In the genomic region with DNA sequence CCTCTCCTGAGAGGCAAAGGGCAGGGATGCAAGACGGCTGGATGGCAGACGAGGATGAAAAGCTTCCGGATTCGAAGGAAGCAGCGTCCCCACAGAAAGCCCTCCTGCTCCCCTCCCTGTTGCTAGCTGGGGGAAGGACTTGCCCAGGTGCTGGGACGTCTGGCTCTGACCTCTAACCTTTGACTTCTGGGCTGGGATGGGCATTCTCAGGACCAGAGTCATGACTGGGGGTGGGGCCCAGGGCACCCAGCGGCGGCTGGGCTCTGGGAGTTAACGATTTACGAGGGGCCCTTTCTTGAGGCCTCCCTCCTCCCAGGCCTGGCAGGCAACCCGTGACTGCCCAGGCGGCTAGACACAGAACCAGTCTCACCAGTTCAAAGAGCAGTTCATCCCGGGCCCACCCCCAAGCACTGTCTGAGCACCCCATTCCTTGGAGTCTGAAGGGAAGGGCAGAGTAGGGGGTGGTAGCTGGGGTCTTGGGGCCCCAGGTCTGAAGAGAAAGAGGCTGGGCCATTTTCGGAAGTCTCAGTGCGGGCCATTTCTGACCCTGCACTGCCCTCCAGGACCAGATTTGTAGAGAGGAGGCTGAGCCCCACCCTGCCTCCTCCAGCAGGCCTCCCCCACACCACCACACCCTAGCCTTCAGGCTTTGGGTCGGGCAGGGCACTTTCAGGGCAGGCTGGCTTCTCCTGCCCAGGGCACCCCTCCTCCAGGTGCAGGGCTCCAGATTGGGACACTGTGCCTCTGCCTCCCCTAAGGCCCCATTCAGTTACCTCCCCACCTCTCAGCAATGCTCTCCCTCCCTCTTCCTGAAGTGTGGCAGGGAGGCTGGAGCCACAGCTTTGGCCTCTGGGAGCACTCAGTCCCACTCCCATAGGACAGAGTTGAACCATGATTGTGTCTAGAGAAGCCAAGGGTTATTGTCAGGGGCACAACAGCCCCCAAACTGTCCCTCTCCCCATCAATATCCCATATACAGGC, we compare ENCODE assay signal across 1 cellular context.
TF ChIP-seq lines count a peak whose summit lies in the region.

No MANE protein-coding gene starts in this region.

TF ChIP-seq in HepG2, 621 proteins besides CTCF, POLR2A, EP300 and RAD21 (continued from another document and continues in another):
- TF ChIP-seq, protein P1, sequence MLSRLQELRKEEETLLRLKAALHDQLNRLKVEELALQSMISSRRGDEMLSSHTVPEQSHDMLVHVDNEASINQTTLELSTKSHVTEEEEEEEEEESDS (CRISPR knock-in tag; IDR thresholded peaks at IDR 0.05; ENCODE audit: borderline replicate concordance), result no peak
- peak; percentile 98 for TF ChIP-seq NR2C2 (CRISPR knock-in tag; IDR thresholded peaks at IDR 0.05; ENCODE audit: borderline replicate concordance)
- TF ChIP-seq, protein P2, sequence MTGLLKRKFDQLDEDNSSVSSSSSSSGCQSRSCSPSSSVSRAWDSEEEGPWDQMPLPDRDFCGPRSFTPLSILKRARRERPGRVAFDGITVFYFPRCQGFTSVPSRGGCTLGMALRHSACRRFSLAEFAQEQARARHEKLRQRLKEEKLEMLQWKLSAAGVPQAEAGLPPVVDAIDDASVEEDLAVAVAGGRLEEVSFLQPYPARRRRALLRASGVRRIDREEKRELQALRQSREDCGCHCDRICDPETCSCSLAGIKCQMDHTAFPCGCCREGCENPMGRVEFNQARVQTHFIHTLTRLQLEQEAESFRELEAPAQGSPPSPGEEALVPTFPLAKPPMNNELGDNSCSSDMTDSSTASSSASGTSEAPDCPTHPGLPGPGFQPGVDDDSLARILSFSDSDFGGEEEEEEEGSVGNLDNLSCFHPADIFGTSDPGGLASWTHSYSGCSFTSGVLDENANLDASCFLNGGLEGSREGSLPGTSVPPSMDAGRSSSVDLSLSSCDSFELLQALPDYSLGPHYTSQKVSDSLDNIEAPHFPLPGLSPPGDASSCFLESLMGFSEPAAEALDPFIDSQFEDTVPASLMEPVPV (CRISPR knock-in tag; IDR thresholded peaks at IDR 0.05), result no peak
- TF ChIP-seq, protein P3, sequence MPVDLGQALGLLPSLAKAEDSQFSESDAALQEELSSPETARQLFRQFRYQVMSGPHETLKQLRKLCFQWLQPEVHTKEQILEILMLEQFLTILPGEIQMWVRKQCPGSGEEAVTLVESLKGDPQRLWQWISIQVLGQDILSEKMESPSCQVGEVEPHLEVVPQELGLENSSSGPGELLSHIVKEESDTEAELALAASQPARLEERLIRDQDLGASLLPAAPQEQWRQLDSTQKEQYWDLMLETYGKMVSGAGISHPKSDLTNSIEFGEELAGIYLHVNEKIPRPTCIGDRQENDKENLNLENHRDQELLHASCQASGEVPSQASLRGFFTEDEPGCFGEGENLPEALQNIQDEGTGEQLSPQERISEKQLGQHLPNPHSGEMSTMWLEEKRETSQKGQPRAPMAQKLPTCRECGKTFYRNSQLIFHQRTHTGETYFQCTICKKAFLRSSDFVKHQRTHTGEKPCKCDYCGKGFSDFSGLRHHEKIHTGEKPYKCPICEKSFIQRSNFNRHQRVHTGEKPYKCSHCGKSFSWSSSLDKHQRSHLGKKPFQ (CRISPR knock-in tag; IDR thresholded peaks at IDR 0.05; ENCODE audit: insufficient replicate concordance), result peak; percentile 45
- TF ChIP-seq ZNF672 (CRISPR knock-in tag; IDR thresholded peaks at IDR 0.05), result no peak
- TF ChIP-seq, protein P4, sequence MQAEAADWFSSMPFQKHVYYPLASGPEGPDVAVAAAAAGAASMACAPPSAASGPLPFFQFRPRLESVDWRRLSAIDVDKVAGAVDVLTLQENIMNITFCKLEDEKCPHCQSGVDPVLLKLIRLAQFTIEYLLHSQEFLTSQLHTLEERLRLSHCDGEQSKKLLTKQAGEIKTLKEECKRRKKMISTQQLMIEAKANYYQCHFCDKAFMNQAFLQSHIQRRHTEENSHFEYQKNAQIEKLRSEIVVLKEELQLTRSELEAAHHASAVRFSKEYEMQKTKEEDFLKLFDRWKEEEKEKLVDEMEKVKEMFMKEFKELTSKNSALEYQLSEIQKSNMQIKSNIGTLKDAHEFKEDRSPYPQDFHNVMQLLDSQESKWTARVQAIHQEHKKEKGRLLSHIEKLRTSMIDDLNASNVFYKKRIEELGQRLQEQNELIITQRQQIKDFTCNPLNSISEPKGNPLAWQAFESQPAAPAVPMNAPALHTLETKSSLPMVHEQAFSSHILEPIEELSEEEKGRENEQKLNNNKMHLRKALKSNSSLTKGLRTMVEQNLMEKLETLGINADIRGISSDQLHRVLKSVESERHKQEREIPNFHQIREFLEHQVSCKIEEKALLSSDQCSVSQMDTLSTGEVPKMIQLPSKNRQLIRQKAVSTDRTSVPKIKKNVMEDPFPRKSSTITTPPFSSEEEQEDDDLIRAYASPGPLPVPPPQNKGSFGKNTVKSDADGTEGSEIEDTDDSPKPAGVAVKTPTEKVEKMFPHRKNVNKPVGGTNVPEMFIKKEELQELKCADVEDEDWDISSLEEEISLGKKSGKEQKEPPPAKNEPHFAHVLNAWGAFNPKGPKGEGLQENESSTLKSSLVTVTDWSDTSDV (CRISPR knock-in tag; IDR thresholded peaks at IDR 0.05), result no peak
- no peak for TF ChIP-seq NFE2L2 (IDR thresholded peaks at IDR 0.05; ENCODE audit: low read length)
- peak; percentile 75; the same call in 1 of the 2 replicates for TF ChIP-seq TOPORS (CRISPR knock-in tag; IDR thresholded peaks at IDR 0.05)
- TF ChIP-seq FOXA3 (CRISPR knock-in tag; IDR thresholded peaks at IDR 0.05), result peak; percentile 45; the same call in 1 of the 2 replicates
- peak; percentile 62; the same call in 1 of the 2 replicates for TF ChIP-seq NCOR1 (IDR thresholded peaks at IDR 0.05; ENCODE audit: borderline replicate concordance, low read length)
- no peak for TF ChIP-seq ZNF549 (CRISPR knock-in tag; IDR thresholded peaks at IDR 0.05)
- TF ChIP-seq, protein P5, sequence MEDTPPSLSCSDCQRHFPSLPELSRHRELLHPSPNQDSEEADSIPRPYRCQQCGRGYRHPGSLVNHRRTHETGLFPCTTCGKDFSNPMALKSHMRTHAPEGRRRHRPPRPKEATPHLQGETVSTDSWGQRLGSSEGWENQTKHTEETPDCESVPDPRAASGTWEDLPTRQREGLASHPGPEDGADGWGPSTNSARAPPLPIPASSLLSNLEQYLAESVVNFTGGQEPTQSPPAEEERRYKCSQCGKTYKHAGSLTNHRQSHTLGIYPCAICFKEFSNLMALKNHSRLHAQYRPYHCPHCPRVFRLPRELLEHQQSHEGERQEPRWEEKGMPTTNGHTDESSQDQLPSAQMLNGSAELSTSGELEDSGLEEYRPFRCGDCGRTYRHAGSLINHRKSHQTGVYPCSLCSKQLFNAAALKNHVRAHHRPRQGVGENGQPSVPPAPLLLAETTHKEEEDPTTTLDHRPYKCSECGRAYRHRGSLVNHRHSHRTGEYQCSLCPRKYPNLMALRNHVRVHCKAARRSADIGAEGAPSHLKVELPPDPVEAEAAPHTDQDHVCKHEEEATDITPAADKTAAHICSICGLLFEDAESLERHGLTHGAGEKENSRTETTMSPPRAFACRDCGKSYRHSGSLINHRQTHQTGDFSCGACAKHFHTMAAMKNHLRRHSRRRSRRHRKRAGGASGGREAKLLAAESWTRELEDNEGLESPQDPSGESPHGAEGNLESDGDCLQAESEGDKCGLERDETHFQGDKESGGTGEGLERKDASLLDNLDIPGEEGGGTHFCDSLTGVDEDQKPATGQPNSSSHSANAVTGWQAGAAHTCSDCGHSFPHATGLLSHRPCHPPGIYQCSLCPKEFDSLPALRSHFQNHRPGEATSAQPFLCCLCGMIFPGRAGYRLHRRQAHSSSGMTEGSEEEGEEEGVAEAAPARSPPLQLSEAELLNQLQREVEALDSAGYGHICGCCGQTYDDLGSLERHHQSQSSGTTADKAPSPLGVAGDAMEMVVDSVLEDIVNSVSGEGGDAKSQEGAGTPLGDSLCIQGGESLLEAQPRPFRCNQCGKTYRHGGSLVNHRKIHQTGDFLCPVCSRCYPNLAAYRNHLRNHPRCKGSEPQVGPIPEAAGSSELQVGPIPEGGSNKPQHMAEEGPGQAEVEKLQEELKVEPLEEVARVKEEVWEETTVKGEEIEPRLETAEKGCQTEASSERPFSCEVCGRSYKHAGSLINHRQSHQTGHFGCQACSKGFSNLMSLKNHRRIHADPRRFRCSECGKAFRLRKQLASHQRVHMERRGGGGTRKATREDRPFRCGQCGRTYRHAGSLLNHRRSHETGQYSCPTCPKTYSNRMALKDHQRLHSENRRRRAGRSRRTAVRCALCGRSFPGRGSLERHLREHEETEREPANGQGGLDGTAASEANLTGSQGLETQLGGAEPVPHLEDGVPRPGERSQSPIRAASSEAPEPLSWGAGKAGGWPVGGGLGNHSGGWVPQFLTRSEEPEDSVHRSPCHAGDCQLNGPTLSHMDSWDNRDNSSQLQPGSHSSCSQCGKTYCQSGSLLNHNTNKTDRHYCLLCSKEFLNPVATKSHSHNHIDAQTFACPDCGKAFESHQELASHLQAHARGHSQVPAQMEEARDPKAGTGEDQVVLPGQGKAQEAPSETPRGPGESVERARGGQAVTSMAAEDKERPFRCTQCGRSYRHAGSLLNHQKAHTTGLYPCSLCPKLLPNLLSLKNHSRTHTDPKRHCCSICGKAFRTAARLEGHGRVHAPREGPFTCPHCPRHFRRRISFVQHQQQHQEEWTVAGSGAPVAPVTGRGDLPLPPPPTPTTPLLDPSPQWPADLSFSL (CRISPR knock-in tag; IDR thresholded peaks at IDR 0.05), result 0 out of 2 replicates have a peak, but pooled peaks have one; percentile 46
- TF ChIP-seq GATAD2A (CRISPR knock-in tag; IDR thresholded peaks at IDR 0.05), result peak; percentile 90
- no peak for TF ChIP-seq PHF5A (CRISPR knock-in tag; IDR thresholded peaks at IDR 0.05; ENCODE audit: low read depth, unreplicated experiment)
- TF ChIP-seq ZNF660 (CRISPR knock-in tag; IDR thresholded peaks at IDR 0.05; ENCODE audit: borderline replicate concordance, low read depth), result no peak
- TF ChIP-seq ZNF652 (CRISPR knock-in tag; IDR thresholded peaks at IDR 0.05; ENCODE audit: borderline replicate concordance, low read depth), result peak; percentile 52; the same call in 1 of the 2 replicates
- TF ChIP-seq TBX2 (CRISPR knock-in tag; IDR thresholded peaks at IDR 0.05; ENCODE audit: borderline replicate concordance), result peak; percentile 76
- no peak for TF ChIP-seq SRSF9 (IDR thresholded peaks at IDR 0.05; ENCODE audit: borderline replicate concordance, insufficient read depth, low read depth, low read length, poor library complexity, severe bottlenecking)
- TF ChIP-seq ZFP36 (IDR thresholded peaks at IDR 0.05; ENCODE audit: borderline replicate concordance, low read depth, low read length, partially characterized antibody), result no peak
- TF ChIP-seq, protein P6, sequence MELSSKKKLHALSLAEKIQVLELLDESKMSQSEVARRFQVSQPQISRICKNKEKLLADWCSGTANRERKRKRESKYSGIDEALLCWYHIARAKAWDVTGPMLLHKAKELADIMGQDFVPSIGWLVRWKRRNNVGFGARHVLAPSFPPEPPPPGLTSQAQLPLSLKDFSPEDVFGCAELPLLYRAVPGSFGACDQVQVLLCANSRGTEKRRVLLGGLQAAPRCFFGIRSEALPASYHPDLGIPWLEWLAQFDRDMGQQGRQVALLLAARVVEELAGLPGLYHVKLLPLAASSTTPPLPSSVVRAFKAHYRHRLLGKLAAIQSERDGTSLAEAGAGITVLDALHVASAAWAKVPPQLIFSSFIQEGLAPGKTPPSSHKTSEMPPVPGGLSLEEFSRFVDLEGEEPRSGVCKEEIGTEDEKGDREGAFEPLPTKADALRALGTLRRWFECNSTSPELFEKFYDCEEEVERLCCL (CRISPR knock-in tag; IDR thresholded peaks at IDR 0.05; ENCODE audit: borderline replicate concordance), result no peak
- TF ChIP-seq, protein P7, sequence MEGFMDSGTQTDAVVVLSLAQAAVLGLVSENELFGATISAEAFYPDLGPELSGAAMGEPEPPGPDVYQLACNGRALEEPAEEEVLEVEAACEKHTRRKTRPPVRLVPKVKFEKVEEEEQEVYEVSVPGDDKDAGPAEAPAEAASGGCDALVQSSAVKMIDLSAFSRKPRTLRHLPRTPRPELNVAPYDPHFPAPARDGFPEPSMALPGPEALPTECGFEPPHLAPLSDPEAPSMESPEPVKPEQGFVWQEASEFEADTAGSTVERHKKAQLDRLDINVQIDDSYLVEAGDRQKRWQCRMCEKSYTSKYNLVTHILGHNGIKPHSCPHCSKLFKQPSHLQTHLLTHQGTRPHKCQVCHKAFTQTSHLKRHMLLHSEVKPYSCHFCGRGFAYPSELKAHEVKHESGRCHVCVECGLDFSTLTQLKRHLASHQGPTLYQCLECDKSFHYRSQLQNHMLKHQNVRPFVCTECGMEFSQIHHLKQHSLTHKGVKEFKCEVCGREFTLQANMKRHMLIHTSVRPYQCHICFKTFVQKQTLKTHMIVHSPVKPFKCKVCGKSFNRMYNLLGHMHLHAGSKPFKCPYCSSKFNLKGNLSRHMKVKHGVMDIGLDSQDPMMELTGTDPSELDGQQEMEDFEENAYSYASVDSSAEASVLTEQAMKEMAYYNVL (CRISPR knock-in tag; IDR thresholded peaks at IDR 0.05; ENCODE audit: borderline replicate concordance), result no peak
- TF ChIP-seq, protein P8, sequence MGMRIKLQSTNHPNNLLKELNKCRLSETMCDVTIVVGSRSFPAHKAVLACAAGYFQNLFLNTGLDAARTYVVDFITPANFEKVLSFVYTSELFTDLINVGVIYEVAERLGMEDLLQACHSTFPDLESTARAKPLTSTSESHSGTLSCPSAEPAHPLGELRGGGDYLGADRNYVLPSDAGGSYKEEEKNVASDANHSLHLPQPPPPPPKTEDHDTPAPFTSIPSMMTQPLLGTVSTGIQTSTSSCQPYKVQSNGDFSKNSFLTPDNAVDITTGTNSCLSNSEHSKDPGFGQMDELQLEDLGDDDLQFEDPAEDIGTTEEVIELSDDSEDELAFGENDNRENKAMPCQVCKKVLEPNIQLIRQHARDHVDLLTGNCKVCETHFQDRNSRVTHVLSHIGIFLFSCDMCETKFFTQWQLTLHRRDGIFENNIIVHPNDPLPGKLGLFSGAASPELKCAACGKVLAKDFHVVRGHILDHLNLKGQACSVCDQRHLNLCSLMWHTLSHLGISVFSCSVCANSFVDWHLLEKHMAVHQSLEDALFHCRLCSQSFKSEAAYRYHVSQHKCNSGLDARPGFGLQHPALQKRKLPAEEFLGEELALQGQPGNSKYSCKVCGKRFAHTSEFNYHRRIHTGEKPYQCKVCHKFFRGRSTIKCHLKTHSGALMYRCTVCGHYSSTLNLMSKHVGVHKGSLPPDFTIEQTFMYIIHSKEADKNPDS (CRISPR knock-in tag; IDR thresholded peaks at IDR 0.05), result peak; percentile 70; the same call in 1 of the 2 replicates
- no peak for TF ChIP-seq SRSF4 (IDR thresholded peaks at IDR 0.05; ENCODE audit: low read depth, low read length, poor library complexity, severe bottlenecking)
- peak; percentile 75 for TF ChIP-seq RXRB (CRISPR knock-in tag; IDR thresholded peaks at IDR 0.05; ENCODE audit: borderline replicate concordance)
- TF ChIP-seq, protein P9, sequence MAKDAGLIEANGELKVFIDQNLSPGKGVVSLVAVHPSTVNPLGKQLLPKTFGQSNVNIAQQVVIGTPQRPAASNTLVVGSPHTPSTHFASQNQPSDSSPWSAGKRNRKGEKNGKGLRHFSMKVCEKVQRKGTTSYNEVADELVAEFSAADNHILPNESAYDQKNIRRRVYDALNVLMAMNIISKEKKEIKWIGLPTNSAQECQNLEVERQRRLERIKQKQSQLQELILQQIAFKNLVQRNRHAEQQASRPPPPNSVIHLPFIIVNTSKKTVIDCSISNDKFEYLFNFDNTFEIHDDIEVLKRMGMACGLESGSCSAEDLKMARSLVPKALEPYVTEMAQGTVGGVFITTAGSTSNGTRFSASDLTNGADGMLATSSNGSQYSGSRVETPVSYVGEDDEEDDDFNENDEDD (CRISPR knock-in tag; IDR thresholded peaks at IDR 0.05; ENCODE audit: borderline replicate concordance), result no peak
- no peak for TF ChIP-seq HHEX (CRISPR knock-in tag; IDR thresholded peaks at IDR 0.05)
- TF ChIP-seq FOSL2 (CRISPR knock-in tag; IDR thresholded peaks at IDR 0.05), result peak; percentile 79
